8 cellular contexts compared by ENCODE assay signal in genomic region chr2:232838406-232838874, GRCh38.
DNase-seq lines count a peak whose midpoint lies in the region; ATAC-seq and TF ChIP-seq lines count a peak whose summit lies in the region.

No MANE protein-coding gene starts in this region.

- H3K79me2 ChIP-seq in parathyroid adenoma, result peaks cover 3% of the 10 kb centered on the region

- H2AFZ ChIP-seq in parathyroid adenoma, result no peak overlapping the region

- H3K4me1 ChIP-seq in parathyroid adenoma, result peaks cover 33% of the 10 kb centered on the region

- peak overlapping the region; percentile 15 for H3K4me3 ChIP-seq in parathyroid adenoma (ENCODE audit: low read depth, low read length)

- TF ChIP-seq CTCF in GM13976 (IDR thresholded peaks at IDR 0.05; ENCODE audit: borderline replicate concordance, control extremely low read depth, extremely low read depth, insufficient read depth, missing control alignments) (no peak), parathyroid adenoma (IDR thresholded peaks at IDR 0.05) (no peak)

- DNase-seq in GM13976 (ENCODE audit: low spot score), result peak; percentile 59
- DNase-seq in SKM-1 treated with dmso at 0.1 percent for 144 hours (lab: John Stamatoyannopoulos, UW; ENCODE audit: unreplicated experiment), result peak; percentile 61
- no peak for DNase-seq in NCI-H510A treated with DMSO at 0.1 percent for 48 hours (lab: John Stamatoyannopoulos, UW)
- no peak for DNase-seq in NCI-H1436 (lab: John Stamatoyannopoulos, UW)

- peaks cover 28% of the 10 kb centered on the region for H3K4me1 Mint-ChIP-seq in activated naive CD4-positive, alpha-beta T cell treated with anti-CD3 and anti-CD28 coated beads, Interleukin-2, amount 50 U/mL, for 24 hours

- no peaks in the 10 kb centered on the region for H3K9me3 Mint-ChIP-seq in activated naive CD4-positive, alpha-beta T cell treated with anti-CD3 and anti-CD28 coated beads, Interleukin-2, amount 50 U/mL, for 24 hours

- H3K27me3 ChIP-seq in parathyroid adenoma (ENCODE audit: control insufficient read depth, insufficient read depth, low read length), result no peaks in the 10 kb centered on the region

- in situ Hi-C loops in GM13976 (cut with MboI; ENCODE audit: low sequenced_read_pairs, unreplicated experiment), result no loop called here

- H3K9ac ChIP-seq in parathyroid adenoma, result no peak overlapping the region

- no peaks in the 10 kb centered on the region for H3K27me3 Mint-ChIP-seq in activated naive CD4-positive, alpha-beta T cell treated with anti-CD3 and anti-CD28 coated beads, Interleukin-2, amount 50 U/mL, for 24 hours

- peak overlapping the region; percentile 87 for H3K27ac Mint-ChIP-seq in activated naive CD4-positive, alpha-beta T cell treated with anti-CD3 and anti-CD28 coated beads, Interleukin-2, amount 50 U/mL, for 24 hours

- H3K36me3 ChIP-seq in parathyroid adenoma (ENCODE audit: control insufficient read depth, insufficient read depth, low read length), result no peaks in the 10 kb centered on the region

- peak overlapping the region; percentile 49 for H3K4me3 Mint-ChIP-seq in activated naive CD4-positive, alpha-beta T cell treated with anti-CD3 and anti-CD28 coated beads, Interleukin-2, amount 50 U/mL, for 24 hours

- H3K36me3 Mint-ChIP-seq in activated naive CD4-positive, alpha-beta T cell treated with anti-CD3 and anti-CD28 coated beads, Interleukin-2, amount 50 U/mL, for 24 hours, result peaks cover 14% of the 10 kb centered on the region

- no peaks in the 10 kb centered on the region for H3K9me3 ChIP-seq in parathyroid adenoma (ENCODE audit: control insufficient read depth, low read length)

- H3K27ac ChIP-seq in parathyroid adenoma, result peak overlapping the region; percentile 55

- ATAC-seq in HG02981 (IDR thresholded peaks at IDR 0.05; ENCODE audit: unreplicated experiment), result peak; percentile 91
- no peak for ATAC-seq in HG02623 (IDR thresholded peaks at IDR 0.05; ENCODE audit: unreplicated experiment)

- H3K4me2 ChIP-seq in parathyroid adenoma (ENCODE audit: low read length), result peak overlapping the region; percentile 18

Comparison
In these comparisons a context has a peak if more than half of its experiments do, and no peak if none do; other contexts are left out.
1. DNase-seq: peak in GM13976 (single experiment) and SKM-1 treated with dmso at 0.1 percent for 144 hours (single experiment); none in NCI-H510A treated with DMSO at 0.1 percent for 48 hours (single experiment) and NCI-H1436 (single experiment).